In genomic region chr9:110404473-110404872, GRCh38 we compare ENCODE assay signal across 11 cellular contexts.
"Had no signal": no experiment of that assay in that cellular context is flagged by ENCODE, and none has a peak within 500 bp of the region (broad histone marks: within the 10 kb centered on the region; RNA-seq: fewer than 3 reads in every experiment).

No MANE protein-coding gene starts in this region.

- H3K9me3 ChIP-seq: HAP-1 had no signal

- H3K27ac ChIP-seq: GM23248 had no signal

- ATAC-seq: GM23338, HCT116 had no signal

- H3K36me3 ChIP-seq: HAP-1 had no signal

- H3K4me2 ChIP-seq: GM23338 had no signal

- H3K4me3 ChIP-seq: GM23248, GM23338, HAP-1 had no signal

- H2AFZ ChIP-seq: GM23248, GM23338 had no signal

- H3K4me1 ChIP-seq: HAP-1 had no signal

- DNase-seq: GM23248, GOT3, H7, H9, HCEC 1CT, HFFc6 had no signal

- H3K9ac ChIP-seq: GM23248 had no signal

- FAIRE-seq: H1, H54 had no signal
